In the genomic region with DNA sequence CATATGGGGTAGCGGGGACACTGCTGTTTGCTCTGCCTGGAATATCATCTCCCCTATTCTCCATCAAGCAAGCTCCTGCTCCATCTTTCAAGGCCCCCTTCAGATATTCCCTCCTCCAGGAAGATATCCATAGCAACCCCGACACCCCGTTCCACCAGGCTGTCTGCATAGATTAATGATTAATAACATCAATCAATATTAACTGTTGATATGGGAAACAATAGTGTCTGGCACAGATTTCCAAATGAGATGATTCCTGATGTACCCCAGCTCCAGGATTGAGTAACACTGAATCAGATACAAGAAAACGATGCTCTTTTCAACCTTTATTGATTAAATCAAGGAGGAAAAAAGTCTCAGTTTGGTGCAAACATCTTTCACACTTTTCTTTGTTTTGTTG, we compare ENCODE assay signal across 28 cellular contexts. TPM values are rescaled to one million over a fixed set of nuclear protein-coding genes. Genes with fewer than 3 reads are reported as not detected.
"Had no signal": no experiment of that assay in that cellular context is flagged by ENCODE, and none has a peak within 500 bp of the region (broad histone marks: within the 10 kb centered on the region; RNA-seq: fewer than 3 reads in every experiment).

No MANE protein-coding gene starts in this region.

- H3K9me3 ChIP-seq: adrenal gland, ascending aorta, sigmoid colon, tibial artery had no signal

- H3K27me3 Mint-ChIP-seq: stimulated activated naive CD8-positive, alpha-beta T cell treated with anti-CD3 and anti-CD28 coated beads, Interleukin-15, Interleukin-2, amounts not matched to agents 100 ng/mL and 50 ng/mL, for 24 hours had no signal

- H3K27ac ChIP-seq: adrenal gland, ascending aorta, brain microvascular endothelial cell, sigmoid colon, tibial artery had no signal

- ATAC-seq: esophagus mucosa, WTC11 had no signal

- H3K4me3 ChIP-seq: adrenal gland, ascending aorta, sigmoid colon, smooth muscle cell, tibial artery had no signal

- H3K4me1 ChIP-seq: adrenal gland, ascending aorta, sigmoid colon, tibial artery had no signal

- H3K9me3 Mint-ChIP-seq: activated naive CD4-positive, alpha-beta T cell treated with anti-CD3 and anti-CD28 coated beads, Interleukin-2, amount 10 ng/mL, durations not matched to agents 7 days and 5 days; memory B cell; neural crest cell; stimulated activated naive CD8-positive, alpha-beta T cell treated with anti-CD3 and anti-CD28 coated beads, Interleukin-15, Interleukin-2, amounts not matched to agents 100 ng/mL and 50 ng/mL, for 24 hours; WTC11 had no signal

- H3K27ac Mint-ChIP-seq: activated naive CD4-positive, alpha-beta T cell treated with anti-CD3 and anti-CD28 coated beads, Interleukin-2, amount 10 ng/mL, durations not matched to agents 7 days and 5 days; memory B cell; WTC11 had no signal

- H3K36me3 ChIP-seq: adrenal gland, ascending aorta, brain microvascular endothelial cell, sigmoid colon, tibial artery had no signal

- H3K36me3 Mint-ChIP-seq: activated naive CD4-positive, alpha-beta T cell treated with anti-CD3 and anti-CD28 coated beads, Interleukin-2, amount 10 ng/mL, durations not matched to agents 7 days and 5 days; memory B cell; WTC11 had no signal

- H3K4me2 ChIP-seq: smooth muscle cell had no signal

- DNase-seq: activated CD4-positive, alpha-beta T cell treated with anti-CD3 and anti-CD28 coated beads, Interleukin-2, amount 50 U/mL, for 4 hours; activated effector memory CD4-positive, alpha-beta T cell treated with anti-CD3 and anti-CD28 coated beads, Interleukin-2, amount 50 U/mL, for 16 hours; activated naive CD4-positive, alpha-beta T cell treated with anti-CD3 and anti-CD28 coated beads, Interleukin-2, amount 10 ng/mL, durations not matched to agents 7 days and 5 days; activated T-cell treated with anti-CD3 and anti-CD28 coated beads for 4 hours; adrenal gland; brain microvascular endothelial cell; caudate nucleus; effector memory CD4-positive, alpha-beta T cell; foreskin melanocyte; hippocampal formation; occipital lobe; sigmoid colon; stimulated activated CD4-positive, alpha-beta T cell treated with anti-CD3 and anti-CD28 coated beads, Interleukin-2, amount 100 ng/mL, for 48 hours; T-helper 9 cell; tibial artery had no signal

- H3K4me1 Mint-ChIP-seq: neural crest cell had no signal

- H3K4me3 Mint-ChIP-seq: activated naive CD4-positive, alpha-beta T cell treated with anti-CD3 and anti-CD28 coated beads, Interleukin-2, amount 10 ng/mL, durations not matched to agents 7 days and 5 days; memory B cell; neural crest cell; stimulated activated naive CD8-positive, alpha-beta T cell treated with anti-CD3 and anti-CD28 coated beads, Interleukin-15, Interleukin-2, amounts not matched to agents 100 ng/mL and 50 ng/mL, for 24 hours; WTC11 had no signal

- H3K27me3 ChIP-seq: adrenal gland, ascending aorta, brain microvascular endothelial cell, tibial artery had no signal

RNA-seq across cellular contexts. Expression of gene CRYBB1, which starts 20.3 kb away (rescaled TPM):
- total RNA-seq: endothelial cell of umbilical vein; esophagus mucosa; mononuclear cell; myocyte; neural crest cell; smooth muscle cell; T-helper 1 cell treated with Interleukin-12 subunit alpha and Interleukin-12 subunit beta and Interleukin-4 antibody, amounts not matched to agents 30 ng/mL and 1 ng/mL, for 36 hours had no signal
- polyA plus RNA-seq: endothelial cell of umbilical vein, smooth muscle cell had no signal

RNA-seq across cellular contexts. Expression of gene CRYBA4, which starts 24.3 kb away (rescaled TPM):
- total RNA-seq: adrenal gland, ascending aorta, endothelial cell of umbilical vein, esophagus mucosa, lower leg skin, mononuclear cell, myocyte, neural crest cell, occipital lobe, sigmoid colon, urinary bladder had no signal
- polyA plus RNA-seq: adrenal gland, endothelial cell of umbilical vein, sigmoid colon, urinary bladder had no signal
